1 cellular context compared by ENCODE assay signal in genomic region chr7:5997210-5997808, GRCh38.
TF ChIP-seq lines count a peak whose summit lies in the region.

No MANE protein-coding gene starts in this region.

TF ChIP-seq in H1, 55 proteins besides CTCF, POLR2A, EP300 and RAD21:
- no peak for TF ChIP-seq MAFK (IDR thresholded peaks at IDR 0.05; ENCODE audit: low read depth, low read length)
- TF ChIP-seq GTF2F1 (IDR thresholded peaks at IDR 0.05; ENCODE audit: borderline replicate concordance, low read depth, low read length), result no peak
- TF ChIP-seq ASH2L (IDR thresholded peaks at IDR 0.05; ENCODE audit: low read length), result no peak
- no peak for TF ChIP-seq RFX5 (IDR thresholded peaks at IDR 0.05; ENCODE audit: borderline replicate concordance, low read depth, low read length)
- no peak for TF ChIP-seq KDM5A (IDR thresholded peaks at IDR 0.05; ENCODE audit: low read length)
- TF ChIP-seq GABPA (IDR thresholded peaks at IDR 0.05; ENCODE audit: borderline replicate concordance, insufficient read depth, low read length), result no peak
- no peak for TF ChIP-seq KDM4A (IDR thresholded peaks at IDR 0.05; ENCODE audit: low read depth, low read length, severe bottlenecking)
- TF ChIP-seq USF2 (IDR thresholded peaks at IDR 0.05; ENCODE audit: low read length), result no peak
- TF ChIP-seq SP2 (IDR thresholded peaks at IDR 0.05; ENCODE audit: low read length), result no peak
